ENCODE assay signal across 25 cellular contexts in the genomic region with DNA sequence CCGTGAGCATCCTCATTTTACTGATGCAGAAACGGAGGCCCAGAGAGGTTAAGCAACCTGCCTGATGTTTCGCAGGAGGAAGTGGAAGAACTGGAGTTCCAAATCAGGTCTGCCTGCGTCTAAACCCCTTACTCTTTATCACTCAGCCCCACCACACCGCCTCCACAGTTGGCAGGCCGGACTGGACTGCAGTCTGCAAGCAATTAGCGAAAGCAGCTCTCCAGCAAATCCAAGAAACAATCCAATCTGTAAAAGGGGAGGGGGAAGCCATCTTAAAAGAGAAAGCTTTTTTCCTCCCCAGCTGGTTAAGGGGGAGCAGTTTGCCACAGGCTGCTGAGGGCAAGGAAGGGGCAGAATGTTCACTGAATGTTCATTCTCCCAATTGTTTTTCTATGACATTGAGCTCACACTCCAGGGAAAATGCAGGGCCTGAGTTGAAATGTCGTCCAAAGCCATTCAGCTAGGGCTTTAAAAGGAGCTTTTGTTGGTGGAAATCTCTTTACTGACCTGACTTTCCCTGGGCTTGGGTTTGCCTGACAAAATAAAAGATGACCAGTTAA.
DNase-seq lines count a peak whose midpoint lies in the region; TF ChIP-seq lines count a peak whose summit lies in the region.
"Had no signal": no experiment of that assay in that cellular context is flagged by ENCODE, and none has a peak within 500 bp of the region (broad histone marks: within the 10 kb centered on the region; RNA-seq: fewer than 3 reads in every experiment).

No MANE protein-coding gene starts in this region.

- H4K5ac ChIP-seq in H9 (ENCODE audit: insufficient read length, low read depth, low read length), result no peak overlapping the region

- WGBS in hepatocyte (ENCODE audit: low lambda C conversion rate, missing lambda C conversion rate), result 60% methylated on average over 8 of the region's 8 CpGs
- 90 to 94% methylated on average over 8 of the region's 8 CpGs for WGBS in sigmoid colon, 2 donors
- WGBS in ovary, 3 donors, result 73 to 85% (median 80%) methylated on average over 8 of the region's 8 CpGs
- WGBS in H9 (ENCODE audit: extremely low coverage, insufficient read length, low lambda C conversion rate), result no CpG with 5 or more reads among the region's 8 CpGs

- TF ChIP-seq POLR2A in sigmoid colon (IDR thresholded peaks at IDR 0.05) (no peak), ovary (IDR thresholded peaks at IDR 0.05) (no peak)

- no peak overlapping the region for H2BK5ac ChIP-seq in H9 (ENCODE audit: insufficient read length, low read length)

- no peak overlapping the region for H2BK12ac ChIP-seq in H9 (ENCODE audit: insufficient read length, low read depth, low read length)

- H3K56ac ChIP-seq in H9 (ENCODE audit: insufficient read length, low read depth, low read length), result no peak overlapping the region

- H4K20me1 ChIP-seq in hepatocyte (ENCODE audit: insufficient read depth, poor library complexity, severe bottlenecking) (no peaks in the 10 kb centered on the region), H9 (ENCODE audit: control insufficient read depth, insufficient read depth, insufficient read length) (no peaks in the 10 kb centered on the region)

- no peaks in the 10 kb centered on the region for H3K23me2 ChIP-seq in H9 (ENCODE audit: insufficient read length, low read depth, low read length, poor library complexity, severe bottlenecking)

- H3K4me3 Mint-ChIP-seq in H9, result no peak overlapping the region
- H3K4me3 Mint-ChIP-seq: activated T-cell treated with anti-CD3 and anti-CD28 coated beads, Interleukin-2, amount 50 U/mL, for 72 hours; CD4-positive, alpha-beta T cell; IgD-negative memory B cell had no signal

- H3K9me3 ChIP-seq in hepatocyte (ENCODE audit: low read depth) (no peaks in the 10 kb centered on the region), sigmoid colon (no peaks in the 10 kb centered on the region), ovary (no peaks in the 10 kb centered on the region), H9 (ENCODE audit: control insufficient read depth, low read depth, low read length) (no peaks in the 10 kb centered on the region)
- H3K9me3 ChIP-seq: A549, SJSA1, suprapubic skin had no signal

- DNase-seq in Ammon's horn (ENCODE audit: low spot score) (peak; percentile 23), coronary artery (ENCODE audit: low spot score) (no peak), hepatocyte (ENCODE audit: low spot score) (no peak), sigmoid colon (no peak), NCI-H510A treated with DMSO at 0.1 percent for 48 hours (lab: John Stamatoyannopoulos, UW) (no peak), NCI-H446 (lab: John Stamatoyannopoulos, UW) (no peak), ovary (no peak), H9 (no peak)
- DNase-seq: activated CD4-positive, alpha-beta T cell treated with anti-CD3 and anti-CD28 coated beads, Interleukin-2, amount 50 U/mL, for 4 hours; activated CD4-positive, CD25-positive, alpha-beta regulatory T cell; activated naive CD4-positive, alpha-beta T cell; activated T-cell treated with anti-CD3 and anti-CD28 coated beads, Interleukin-2, amount 50 U/mL, for 72 hours; AML-193; CD4-positive, alpha-beta T cell; GOT3; mesenchymal stem cell; NCI-H146; NCI-H2107; NCI-H345; stimulated activated naive CD4-positive, alpha-beta T cell had no signal

- no peak overlapping the region for H2AFZ ChIP-seq in hepatocyte
- H2AFZ ChIP-seq in H9 (ENCODE audit: low read length), result no peak overlapping the region

- H3K4me3 ChIP-seq in coronary artery (no peak overlapping the region), hepatocyte (no peak overlapping the region), sigmoid colon (no peak overlapping the region), ovary (no peak overlapping the region)
- H3K4me3 ChIP-seq: A549, SJSA1, skin epidermis, suprapubic skin had no signal

- H3T11ph ChIP-seq in H9 (ENCODE audit: low read length), result no peak overlapping the region

- H3K79me2 ChIP-seq in hepatocyte, result no peaks in the 10 kb centered on the region
- no peaks in the 10 kb centered on the region for H3K79me2 ChIP-seq in H9 (ENCODE audit: insufficient read depth, low read length)

- H4K91ac ChIP-seq in H9 (ENCODE audit: insufficient read length, low read depth, low read length), result no peak overlapping the region

- TF ChIP-seq CTCF in coronary artery (IDR thresholded peaks at IDR 0.05) (no peak), hepatocyte (IDR thresholded peaks at IDR 0.05; ENCODE audit: poor library complexity) (no peak), sigmoid colon (IDR thresholded peaks at IDR 0.05) (no peak), ovary (IDR thresholded peaks at IDR 0.05) (no peak), H9 (conservative IDR thresholded peaks at IDR 0.05) (no peak)

- H3K4ac ChIP-seq in H9 (ENCODE audit: low read depth, low read length), result no peak overlapping the region

- H3K23ac ChIP-seq in H9 (ENCODE audit: insufficient read length, low read depth, low read length), result no peak overlapping the region

- H3K27me3 ChIP-seq in hepatocyte (no peaks in the 10 kb centered on the region), sigmoid colon (no peaks in the 10 kb centered on the region), ovary (no peaks in the 10 kb centered on the region), H9 (ENCODE audit: insufficient read depth, low read length) (no peaks in the 10 kb centered on the region)
- H3K27me3 ChIP-seq: SJSA1, suprapubic skin had no signal

- no peaks in the 10 kb centered on the region for H3K79me1 ChIP-seq in H9 (ENCODE audit: insufficient read depth, low read depth, low read length, poor library complexity, severe bottlenecking)

- H2BK15ac ChIP-seq in H9 (ENCODE audit: low read depth, low read length), result no peak overlapping the region

- H3K9me2 ChIP-seq in hepatocyte (replicated peaks; ENCODE audit: insufficient read depth), result no peaks in the 10 kb centered on the region

- H3K9ac ChIP-seq in H9 (ENCODE audit: extremely low read depth, insufficient read length, low read length), result no peak overlapping the region

- H3K18ac ChIP-seq in H9 (ENCODE audit: insufficient read length, low read depth, low read length), result no peak overlapping the region

- no peak overlapping the region for H3K14ac ChIP-seq in H9 (ENCODE audit: insufficient read depth, low read length)

- TF ChIP-seq EP300 in sigmoid colon (IDR thresholded peaks at IDR 0.05) (no peak), ovary (IDR thresholded peaks at IDR 0.05) (no peak)

- H3K36me3 Mint-ChIP-seq in H9 (ENCODE audit: insufficient read depth in 1 of 3, low read depth in 3 of 3), result no peaks in the 10 kb centered on the region; a peak in 1 of 7 replicates

- no peak overlapping the region for H2BK20ac ChIP-seq in H9 (ENCODE audit: low read depth, low read length, poor library complexity, severe bottlenecking)

- H2BK120ac ChIP-seq in H9 (ENCODE audit: low read depth, low read length, poor library complexity, severe bottlenecking), result no peak overlapping the region

- H3K27me3 Mint-ChIP-seq in H9 (ENCODE audit: low read depth), result no peaks in the 10 kb centered on the region
- H3K27me3 Mint-ChIP-seq: CD4-positive, alpha-beta T cell had no signal

- H3K36me3 ChIP-seq in hepatocyte (replicated peaks; ENCODE audit: insufficient read depth, low read depth) (no peaks in the 10 kb centered on the region), sigmoid colon (no peaks in the 10 kb centered on the region), ovary (no peaks in the 10 kb centered on the region)
- H3K36me3 ChIP-seq: SJSA1, suprapubic skin had no signal

- H3K4me2 ChIP-seq in hepatocyte, result no peak overlapping the region
- no peak overlapping the region for H3K4me2 ChIP-seq in H9 (ENCODE audit: insufficient read depth, insufficient read length, low read length)
- H3K4me2 ChIP-seq: A549 had no signal

- H3K4me1 ChIP-seq in hepatocyte (ENCODE audit: insufficient read depth) (peaks cover 10% of the 10 kb centered on the region), sigmoid colon (peaks cover 0 to 7% (median under 1%) of the 10 kb centered on the region in 4 donors), ovary (ENCODE audit: insufficient read depth) (peaks cover 6% of the 10 kb centered on the region), H9 (ENCODE audit: insufficient read depth, low read length) (no peaks in the 10 kb centered on the region)
- H3K4me1 ChIP-seq: A549, SJSA1 had no signal

- peaks cover 14 to 17% of the 10 kb centered on the region in 2 experiments for H3K4me1 Mint-ChIP-seq in H9
- H3K4me1 Mint-ChIP-seq: IgD-negative memory B cell had no signal

- H3K27ac ChIP-seq in coronary artery (peak overlapping the region; percentile 54 to 60), hepatocyte (peak overlapping the region; percentile 10), sigmoid colon (peak overlapping the region; percentile 5 to 43 (median 28)), ovary (no peak overlapping the region), H9 (ENCODE audit: insufficient read length, low read depth, low read length) (no peak overlapping the region)
- H3K27ac ChIP-seq: A549, SJSA1, suprapubic skin had no signal

- intact Hi-C loops in sigmoid colon (cut with DNase I) (no loop called here), ovary (cut with DNase I) (no loop called here)

- H2AK5ac ChIP-seq in H9 (ENCODE audit: insufficient read length, low read length), result no peak overlapping the region

- H3K9me3 Mint-ChIP-seq in H9, result no peaks in the 10 kb centered on the region; a peak in 2 of 5 replicates
- H3K9me3 Mint-ChIP-seq: CD4-positive, alpha-beta T cell had no signal

- no peak overlapping the region for H4K8ac ChIP-seq in H9 (replicated peaks; ENCODE audit: insufficient read length, low read depth, low read length)

- no peak overlapping the region for H3K27ac Mint-ChIP-seq in H9
- H3K27ac Mint-ChIP-seq: activated T-cell treated with anti-CD3 and anti-CD28 coated beads, Interleukin-2, amount 50 U/mL, for 72 hours; CD4-positive, alpha-beta T cell; IgD-negative memory B cell had no signal

Comparison
In these comparisons a context has a peak if more than half of its experiments do, and no peak if none do; other contexts are left out.
1. H3K27ac ChIP-seq: peak in coronary artery (2 of 2), hepatocyte (single experiment) and sigmoid colon (4 of 4); none in ovary (0 of 2) and H9 (single experiment).